ENCODE assay signal across 8 cellular contexts in genomic region chr11:2928605-2929510, GRCh38. TPM values are rescaled to one million over a fixed set of nuclear protein-coding genes. Genes with fewer than 3 reads are reported as not detected.
DNase-seq lines count a peak whose midpoint lies in the region; ATAC-seq and TF ChIP-seq lines count a peak whose summit lies in the region.

TSS of gene PHLDA2 (minus strand) at chr11:2929420. CDS start at chr11:2929364, 56 bp downstream.

- ATAC-seq in activated B cell treated with CpG ODN at 0.5 μM for 24 hours (ENCODE audit: low read depth): peak; percentile 32
- peak; percentile 27 to 52 (median 39) for ATAC-seq in right lobe of liver
- ATAC-seq in HG02884 (IDR thresholded peaks at IDR 0.05; ENCODE audit: unreplicated experiment): no peak
- no peak for ATAC-seq in HG03521 (IDR thresholded peaks at IDR 0.05; ENCODE audit: unreplicated experiment)

- WGBS in right lobe of liver (ENCODE audit: insufficient coverage, low coverage, low lambda C conversion rate, missing lambda C conversion rate): 0% methylated on average over 10 of the region's 109 CpGs

- peak within 1 kb of the TSS in 1 of 3 donors; percentile 70 for H3K27ac ChIP-seq in right lobe of liver

- POLR2A ChIA-PET in activated B cell treated with CpG ODN at 0.5 μM for 24 hours (lab: Charles Lee): interaction anchor here (1.3 to 2.7 kb wide), 2 partner anchors 25 to 552 kb away, joined by 5 to 14 read pairs; partner anchors contain the start of gene CD81

- peaks cover 15% of the 10 kb centered on the region for H3K4me1 Mint-ChIP-seq in activated B cell treated with CpG ODN at 0.5 μM for 24 hours

- TF ChIP-seq POLR2A in right lobe of liver (IDR thresholded peaks at IDR 0.05): peak; percentile 88

- H3K9me3 Mint-ChIP-seq in activated B cell treated with CpG ODN at 0.5 μM for 24 hours: no peaks in the 10 kb centered on the region

- CTCF ChIA-PET in activated B cell treated with CpG ODN at 0.5 μM for 24 hours (lab: Charles Lee): interaction anchor here (1.9 kb wide), 1 partner anchor 162 kb away, joined by 7 read pairs; no protein-coding TSS in a partner anchor

- DNase-seq in COR-L47 (lab: John Stamatoyannopoulos, UW) (peak; percentile 61), M059J (ENCODE audit: low read depth) (peak; percentile 44), activated B cell treated with CpG ODN at 0.5 μM for 24 hours (no peak), dermis blood vessel endothelial cell (peak; percentile 69), right lobe of liver (peak; percentile 74 to 77 (median 76))
- peak; percentile 45 to 51 for DNase-seq in stimulated activated CD8-positive, alpha-beta memory T cell treated with anti-CD3 and anti-CD28 coated beads, Interleukin-15, amount 100 ng/mL, for 48 hours (ENCODE audit: low read depth in 2 of 2)

- H3K36me3 Mint-ChIP-seq in activated B cell treated with CpG ODN at 0.5 μM for 24 hours (ENCODE audit: low read depth): no peaks in the 10 kb centered on the region

- H3K4me3 Mint-ChIP-seq in activated B cell treated with CpG ODN at 0.5 μM for 24 hours: peak within 1 kb of the TSS; percentile 82

- no peaks in the 10 kb centered on the region for H3K36me3 ChIP-seq in right lobe of liver

- peaks cover 23% of the 10 kb centered on the region for H3K27me3 Mint-ChIP-seq in activated B cell treated with CpG ODN at 0.5 μM for 24 hours

- peaks cover 0 to 21% (median 9%) of the 10 kb centered on the region in 4 donors for H3K4me1 ChIP-seq in right lobe of liver

- H3K9me3 ChIP-seq in right lobe of liver: no peaks in the 10 kb centered on the region

- peak within 1 kb of the TSS; percentile 49 to 69 (median 54) for H3K4me3 ChIP-seq in right lobe of liver

- intact Hi-C loops in activated B cell treated with CpG ODN at 0.5 μM for 24 hours (cut with micrococcal nuclease): loop anchor here (2.0 kb wide), 1 partner anchor 36 kb away; no protein-coding TSS in a partner anchor
- intact Hi-C loops in right lobe of liver (cut with DNase I): no loop called here

- no peak for TF ChIP-seq CTCF in activated B cell treated with CpG ODN at 0.5 μM for 24 hours (IDR thresholded peaks at IDR 0.05)
- TF ChIP-seq CTCF in right lobe of liver (IDR thresholded peaks at IDR 0.05): no peak

- H3K27ac Mint-ChIP-seq in activated B cell treated with CpG ODN at 0.5 μM for 24 hours: no peak within 1 kb of the TSS

- no peaks in the 10 kb centered on the region for H3K27me3 ChIP-seq in right lobe of liver

RNA-seq across cellular contexts. Expression of gene PHLDA2, which starts in this region (rescaled TPM):
- total RNA-seq in M059J (2014; rRNA removed; shearing (Covaris generic)): 9.1 and 18.9 TPM in 2 replicates
- total RNA-seq in activated B cell treated with CpG ODN at 0.5 μM for 24 hours: 0.42 and 0.54 TPM in 2 replicates
- 0.51 and 1.5 TPM in 2 replicates for total RNA-seq in dermis blood vessel endothelial cell
- 10 to 100 TPM in 2 of 6 experiments, 1 to 10 TPM in 1, under 1 TPM in 2, not detected in 1; 0.51 to 12.7 (median 5.9) TPM for total RNA-seq in right lobe of liver

Comparison
In these comparisons a context has a peak if more than half of its experiments do, and no peak if none do; other contexts are left out.
1. Peak in ATAC-seq in activated B cell treated with CpG ODN at 0.5 μM for 24 hours; RNA of the gene not detected or under 1 TPM.
2. ATAC-seq: peak in right lobe of liver (4 of 4); none in HG02884 (single experiment) and HG03521 (single experiment).